Comparison of ENCODE assay signal across 1 cellular context in the genomic region with DNA sequence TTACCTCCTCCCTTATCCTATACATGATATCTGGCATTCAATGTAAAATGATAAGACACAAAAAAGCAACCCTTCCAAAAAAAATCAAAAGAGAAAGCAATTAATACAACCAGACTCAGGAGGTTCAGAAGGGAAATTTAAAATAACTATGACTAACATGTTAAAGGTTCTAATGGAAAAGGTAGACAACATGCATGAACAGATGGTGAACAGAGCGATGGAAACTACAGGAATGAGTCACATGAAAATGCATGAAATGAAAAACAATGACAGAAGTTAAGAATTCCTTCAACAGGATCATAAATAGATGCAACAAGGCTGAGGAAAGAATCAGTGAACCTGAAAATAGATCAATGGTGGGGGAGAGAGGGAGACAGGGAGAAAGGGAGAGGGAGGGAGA.
TF ChIP-seq lines count a peak whose summit lies in the region.

No MANE protein-coding gene starts in this region.

TF ChIP-seq in H1, 55 proteins besides CTCF, POLR2A, EP300 and RAD21 (continued from another document):
- TF ChIP-seq CHD7 (IDR thresholded peaks at IDR 0.05; ENCODE audit: insufficient replicate concordance, low read length), result no peak
